Comparison of ENCODE assay signal across 16 cellular contexts in the genomic region with DNA sequence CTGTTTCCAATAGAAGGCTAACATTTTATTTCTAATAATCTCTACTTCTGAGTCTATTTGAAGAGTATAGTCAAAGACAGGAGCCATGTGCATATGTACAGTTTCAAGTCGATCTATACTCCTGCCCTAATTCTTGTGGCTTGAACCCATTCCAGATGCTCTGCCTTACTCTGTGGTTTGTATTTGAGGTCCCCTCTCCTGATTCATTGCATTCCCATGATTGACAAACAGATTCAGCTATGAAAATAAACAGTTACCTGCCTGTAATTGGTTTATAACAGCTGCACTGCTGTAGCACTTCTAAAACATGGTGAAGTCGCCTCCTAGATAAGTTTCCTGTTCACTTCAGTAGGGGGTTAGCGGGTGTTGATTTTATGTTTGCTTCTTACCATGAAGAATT.
DNase-seq lines count a peak whose midpoint lies in the region; ATAC-seq, FAIRE-seq and TF ChIP-seq lines count a peak whose summit lies in the region.
"Had no signal": no experiment of that assay in that cellular context is flagged by ENCODE, and none has a peak within 500 bp of the region (broad histone marks: within the 10 kb centered on the region; RNA-seq: fewer than 3 reads in every experiment).

No MANE protein-coding gene starts in this region.

- in situ Hi-C loops in IMR-90 (cut with MboI; ENCODE audit: low sequenced_read_pairs) = no loop called here

- no peaks in the 10 kb centered on the region for H3K9me3 ChIP-seq in IMR-90 (ENCODE audit: control insufficient read depth, insufficient read depth, low read length)
- no peaks in the 10 kb centered on the region for H3K9me3 ChIP-seq in astrocyte (ENCODE audit: insufficient read depth, low read depth, low read length)
- H3K9me3 ChIP-seq: BLaER1 treated with 17β-estradiol and CSF1 and Interleukin-3, amounts not matched to agents 10 nM and 100 nM had no signal

- no peak overlapping the region for H3K4ac ChIP-seq in IMR-90 (ENCODE audit: low read depth, low read length)

- no peak overlapping the region for H2BK15ac ChIP-seq in IMR-90 (ENCODE audit: low read depth, low read length)

- no peak overlapping the region for H2BK120ac ChIP-seq in IMR-90 (ENCODE audit: low read depth, low read length)

- H3K9me1 ChIP-seq in IMR-90 (ENCODE audit: insufficient read depth, low read length) = no peaks in the 10 kb centered on the region

- H3K4me1 Mint-ChIP-seq in astrocyte (ENCODE audit: low read depth, unreplicated experiment) (peaks cover 5% of the 10 kb centered on the region), glutamatergic neuron (ENCODE audit: low read depth, unreplicated experiment) (no peaks in the 10 kb centered on the region)
- H3K4me1 Mint-ChIP-seq: CD4-positive, CD25-positive, alpha-beta regulatory T cell had no signal

- H3K4me3 Mint-ChIP-seq in astrocyte (ENCODE audit: unreplicated experiment) = no peak overlapping the region
- H3K4me3 Mint-ChIP-seq in glutamatergic neuron (ENCODE audit: unreplicated experiment) = no peak overlapping the region
- H3K4me3 Mint-ChIP-seq: CD4-positive, CD25-positive, alpha-beta regulatory T cell had no signal

- H3K4me3 ChIP-seq in IMR-90 (ENCODE audit: insufficient read depth, low read depth, low read length) (no peak overlapping the region), astrocyte (ENCODE audit: insufficient read depth, low read depth, low read length) (no peak overlapping the region)
- H3K4me3 ChIP-seq: BLaER1 treated with 17β-estradiol and CSF1 and Interleukin-3, amounts not matched to agents 10 nM and 100 nM; GM12878; GM23248 had no signal

- no peak overlapping the region for H2BK20ac ChIP-seq in IMR-90 (ENCODE audit: low read depth, low read length)

- H3K27ac Mint-ChIP-seq in astrocyte (ENCODE audit: unreplicated experiment) = no peak overlapping the region
- H3K27ac Mint-ChIP-seq in glutamatergic neuron (ENCODE audit: unreplicated experiment) = no peak overlapping the region
- H3K27ac Mint-ChIP-seq: CD4-positive, CD25-positive, alpha-beta regulatory T cell had no signal

- no peaks in the 10 kb centered on the region for H3K9me3 Mint-ChIP-seq in astrocyte (ENCODE audit: unreplicated experiment)
- no peaks in the 10 kb centered on the region for H3K9me3 Mint-ChIP-seq in glutamatergic neuron (ENCODE audit: unreplicated experiment)

- dilution Hi-C loops in IMR-90 (cut with HindIII; ENCODE audit: low sequenced_read_pairs, unreplicated experiment) = no loop called here

- H2AFZ ChIP-seq in IMR-90 (replicated peaks; ENCODE audit: low read length, poor library complexity) = no peak overlapping the region
- H2AFZ ChIP-seq in astrocyte (ENCODE audit: low read depth, low read length) = no peak overlapping the region
- H2AFZ ChIP-seq: GM23248 had no signal

- H3K18ac ChIP-seq in IMR-90 (ENCODE audit: low read depth, low read length) = no peak overlapping the region

- H3K4me1 ChIP-seq in IMR-90 (ENCODE audit: control insufficient read depth, insufficient read depth, low read length) = no peaks in the 10 kb centered on the region
- H3K4me1 ChIP-seq in astrocyte (ENCODE audit: insufficient read depth, low read length) = no peaks in the 10 kb centered on the region
- H3K4me1 ChIP-seq: BLaER1 treated with 17β-estradiol and CSF1 and Interleukin-3, amounts not matched to agents 10 nM and 100 nM had no signal

- no peaks in the 10 kb centered on the region for H4K20me1 ChIP-seq in IMR-90 (ENCODE audit: insufficient read depth, low read length)
- H4K20me1 ChIP-seq in astrocyte (ENCODE audit: insufficient read depth, low read length) = no peaks in the 10 kb centered on the region
- H4K20me1 ChIP-seq: BLaER1 treated with 17β-estradiol and CSF1 and Interleukin-3, amounts not matched to agents 10 nM and 100 nM had no signal

- H3K4me2 ChIP-seq in IMR-90 (ENCODE audit: low read depth, low read length) = no peak overlapping the region
- no peak overlapping the region for H3K4me2 ChIP-seq in astrocyte (ENCODE audit: low read length)
- H3K4me2 ChIP-seq: BLaER1 treated with 17β-estradiol and CSF1 and Interleukin-3, amounts not matched to agents 10 nM and 100 nM had no signal

- no CpG with 5 or more reads among the region's 3 CpGs for WGBS in IMR-90 (ENCODE audit: extremely low coverage in 2 of 2, insufficient read length in 1 of 2), 2 experiments

- no peak overlapping the region for H3K9ac ChIP-seq in IMR-90 (ENCODE audit: low read depth, low read length)
- no peak overlapping the region for H3K9ac ChIP-seq in astrocyte (ENCODE audit: low read length)
- H3K9ac ChIP-seq: BLaER1 treated with 17β-estradiol and CSF1 and Interleukin-3, amounts not matched to agents 10 nM and 100 nM; GM23248 had no signal

- no peak overlapping the region for H2AK5ac ChIP-seq in IMR-90 (ENCODE audit: low read depth, low read length)

- H4K5ac ChIP-seq in IMR-90 (ENCODE audit: low read depth, low read length) = no peak overlapping the region

- peak; percentile 21 for DNase-seq in Daoy (ENCODE audit: low read depth)
- DNase-seq in IMR-90 = peak; percentile 33
- peak; percentile 63 for DNase-seq in astrocyte (ENCODE audit: low read depth)
- DNase-seq in iris pigment epithelial cell (ENCODE audit: low read depth) = peak; percentile 16
- DNase-seq in NOMO-1 (lab: John Stamatoyannopoulos, UW; ENCODE audit: unreplicated experiment in 2 of 2) = no peak
- DNase-seq in glutamatergic neuron = no peak
- DNase-seq: ACHN; CD4-positive, CD25-positive, alpha-beta regulatory T cell; DMS53; GM23248; H7 had no signal

- TF ChIP-seq POLR2A in IMR-90 (IDR thresholded peaks at IDR 0.05; ENCODE audit: low read depth, low read length) = no peak

- intact Hi-C loops in IMR-90 (cut with micrococcal nuclease) = no loop called here

- TF ChIP-seq CTCF in IMR-90 (conservative IDR thresholded peaks at IDR 0.05; ENCODE audit: low read depth, low read length) = no peak
- no peak for TF ChIP-seq CTCF in astrocyte (IDR thresholded peaks at IDR 0.05; ENCODE audit: insufficient read depth, low read depth, low read length)
- TF ChIP-seq CTCF in glutamatergic neuron (IDR thresholded peaks at IDR 0.05; ENCODE audit: partially characterized antibody, unreplicated experiment) = no peak

- H3K27ac ChIP-seq in IMR-90 (ENCODE audit: insufficient read depth, low read length) (no peak overlapping the region), astrocyte (ENCODE audit: low read depth, low read length) (no peak overlapping the region)
- H3K27ac ChIP-seq: BLaER1 treated with 17β-estradiol and CSF1 and Interleukin-3, amounts not matched to agents 10 nM and 100 nM; GM23248 had no signal

- CTCF ChIA-PET in IMR-90 (lab: Yijun Ruan, JAX) = no interaction called here

- no peaks in the 10 kb centered on the region for H3K79me2 ChIP-seq in astrocyte (ENCODE audit: insufficient read depth, low read length)

- ATAC-seq in IMR-90 (ENCODE audit: low read depth) = no peak
- no peak for ATAC-seq in HG02588 (IDR thresholded peaks at IDR 0.05; ENCODE audit: unreplicated experiment)
- ATAC-seq: GM12878, HepG2 had no signal

- no peaks in the 10 kb centered on the region for H3K36me3 Mint-ChIP-seq in astrocyte (ENCODE audit: low read depth, unreplicated experiment)
- no peaks in the 10 kb centered on the region for H3K36me3 Mint-ChIP-seq in glutamatergic neuron (ENCODE audit: unreplicated experiment)
- H3K36me3 Mint-ChIP-seq: CD4-positive, CD25-positive, alpha-beta regulatory T cell had no signal

- H3K36me3 ChIP-seq in IMR-90 (ENCODE audit: control insufficient read depth, insufficient read depth, low read length) (no peaks in the 10 kb centered on the region), astrocyte (ENCODE audit: insufficient read depth, low read length) (no peaks in the 10 kb centered on the region)
- H3K36me3 ChIP-seq: BLaER1 treated with 17β-estradiol and CSF1 and Interleukin-3, amounts not matched to agents 10 nM and 100 nM had no signal

- H3K79me1 ChIP-seq in IMR-90 (ENCODE audit: low read depth in 1 of 2, low read length in 2 of 2) = no peaks in the 10 kb centered on the region

- H2BK5ac ChIP-seq in IMR-90 (ENCODE audit: low read depth, low read length, poor library complexity, severe bottlenecking) = no peak overlapping the region

- no peak overlapping the region for H3K23ac ChIP-seq in IMR-90 (ENCODE audit: low read depth, low read length)

- no peak for FAIRE-seq in astrocyte (lab: Jason Lieb, UNC)
- FAIRE-seq: GM12878, GM18507, HepG2 had no signal

- H2AK9ac ChIP-seq in IMR-90 (replicated peaks; ENCODE audit: low read depth, low read length, poor library complexity) = no peak overlapping the region

- no peak overlapping the region for H4K91ac ChIP-seq in IMR-90 (ENCODE audit: insufficient read depth, low read depth, low read length)

- POLR2A ChIA-PET in IMR-90 (lab: Charles Lee; ENCODE audit: unreplicated experiment) = interaction anchor here (0.5 kb wide), 1 partner anchor 119 kb away, joined by 3 read pairs; no protein-coding TSS in a partner anchor

- no peaks in the 10 kb centered on the region for H3K27me3 Mint-ChIP-seq in astrocyte (ENCODE audit: low read depth, unreplicated experiment)
- no peaks in the 10 kb centered on the region for H3K27me3 Mint-ChIP-seq in glutamatergic neuron (ENCODE audit: unreplicated experiment)
- H3K27me3 Mint-ChIP-seq: CD4-positive, CD25-positive, alpha-beta regulatory T cell had no signal

- no peak overlapping the region for H3K56ac ChIP-seq in IMR-90 (ENCODE audit: extremely low read depth, insufficient read depth, low read length)

- no peak for TF ChIP-seq RAD21 in IMR-90 (IDR thresholded peaks at IDR 0.05; ENCODE audit: low read length)

- H3K14ac ChIP-seq in IMR-90 (replicated peaks; ENCODE audit: low read depth, low read length) = no peak overlapping the region

- no TSS peak for BruUV-seq in IMR-90 (replicated peaks; lab: Mats Ljungman, UMichigan)

- H3K27me3 ChIP-seq in IMR-90 (ENCODE audit: control insufficient read depth, insufficient read depth, low read length) (no peaks in the 10 kb centered on the region), astrocyte (ENCODE audit: insufficient read depth, low read length) (no peaks in the 10 kb centered on the region)
- H3K27me3 ChIP-seq: BLaER1 treated with 17β-estradiol and CSF1 and Interleukin-3, amounts not matched to agents 10 nM and 100 nM had no signal

- H4K8ac ChIP-seq in IMR-90 (ENCODE audit: low read depth in 2 of 2, low read length in 2 of 2) = no peak overlapping the region

TF ChIP-seq in IMR-90, 13 proteins besides CTCF, POLR2A, EP300 and RAD21 (continues in another document):
- TF ChIP-seq MAZ (IDR thresholded peaks at IDR 0.05; ENCODE audit: borderline replicate concordance, low read depth, low read length) = no peak
- no peak for TF ChIP-seq RFX5 (IDR thresholded peaks at IDR 0.05; ENCODE audit: low read depth, low read length)
- TF ChIP-seq NFE2L2 (IDR thresholded peaks at IDR 0.05; ENCODE audit: low read depth, low read length) = no peak
- no peak for TF ChIP-seq FOS (IDR thresholded peaks at IDR 0.05; ENCODE audit: low read depth, low read length)
- TF ChIP-seq BHLHE40 (IDR thresholded peaks at IDR 0.05; ENCODE audit: low read depth, low read length) = no peak
- no peak for TF ChIP-seq SMC3 (IDR thresholded peaks at IDR 0.05; ENCODE audit: low read depth, low read length)
- TF ChIP-seq RCOR1 (IDR thresholded peaks at IDR 0.05; ENCODE audit: insufficient replicate concordance, low read length) = no peak

Comparison
In these comparisons a context has a peak if more than half of its experiments do, and no peak if none do; other contexts are left out.
1. DNase-seq: peak in Daoy (single experiment), IMR-90 (single experiment), astrocyte (single experiment) and iris pigment epithelial cell (single experiment); none in NOMO-1 (0 of 2) and glutamatergic neuron (single experiment).